Comparison of ENCODE assay signal across 17 cellular contexts in the genomic region with DNA sequence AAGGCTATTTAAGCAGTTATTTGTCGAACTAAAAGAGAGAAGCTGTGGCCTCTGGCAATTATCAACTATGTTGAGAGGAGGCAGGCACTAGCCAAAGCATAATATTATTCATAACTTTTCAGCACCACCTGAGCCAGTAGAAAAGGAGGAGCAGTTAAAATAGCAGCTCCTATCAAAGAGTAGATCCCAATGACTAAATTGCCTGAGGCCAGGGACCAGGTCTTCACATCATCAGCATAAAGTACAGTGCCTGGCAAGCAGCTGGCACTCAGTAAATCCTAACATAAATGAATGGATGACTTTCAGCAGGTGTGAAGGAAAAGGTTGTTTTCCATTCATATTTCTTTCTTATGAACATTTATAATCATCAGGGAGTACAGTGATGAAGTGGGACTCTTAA.
"Had no signal": no experiment of that assay in that cellular context is flagged by ENCODE, and none has a peak within 500 bp of the region (broad histone marks: within the 10 kb centered on the region; RNA-seq: fewer than 3 reads in every experiment).

No MANE protein-coding gene starts in this region.

- H3K27ac ChIP-seq: RWPE1 had no signal

- ATAC-seq: SK-N-SH treated with all-trans-retinoic acid at 6 μM for 48 hours had no signal

- DNase-seq: KBM-7, MM.1S, MV-4-11, NCI-H1048, NCI-H1105, NCI-H1436, NCI-H187, NCI-H2029, NCI-H2081 treated with DMSO at 0.1 percent for 48 hours, NCI-H2227 treated with DMSO at 0.1 percent for 48 hours, NCI-H524, NCI-H526 treated with DMSO at 0.1 percent for 48 hours, NCI-H774, SHP77, T-helper 1 cell had no signal
